ENCODE assay signal across 26 cellular contexts in genomic region chr2:8224679-8225181, GRCh38.
DNase-seq lines count a peak whose midpoint lies in the region; ATAC-seq, FAIRE-seq and TF ChIP-seq lines count a peak whose summit lies in the region.
"Had no signal": no experiment of that assay in that cellular context is flagged by ENCODE, and none has a peak within 500 bp of the region (broad histone marks: within the 10 kb centered on the region; RNA-seq: fewer than 3 reads in every experiment).

No MANE protein-coding gene starts in this region.

- no TSS peak for BruUV-seq in HepG2 (replicated peaks; lab: Mats Ljungman, UMichigan)

- no peak overlapping the region for H3K4ac ChIP-seq in mesendoderm (ENCODE audit: low read depth, low read length)

- H2AFZ ChIP-seq in HepG2 (ENCODE audit: low read length): no peak overlapping the region

- CTCF ChIA-PET in HepG2 (lab: Yijun Ruan, JAX; ENCODE audit: low intra/inter-chr PET ratio, low total read pairs): no interaction called here

- no peaks in the 10 kb centered on the region for H3K79me1 ChIP-seq in mesendoderm (ENCODE audit: low read length)

- H3K9me3 Mint-ChIP-seq in T-helper 2 cell treated with Interferon-gamma antibody and Interleukin-4, amounts not matched to agents 5 μg/mL and 100 μg/mL, for 36 hours: no peaks in the 10 kb centered on the region
- H3K9me3 Mint-ChIP-seq: CD14-positive monocyte; CD8-positive, alpha-beta memory T cell had no signal

- H3K36me3 ChIP-seq in HepG2 (replicated peaks in 1 of 2; ENCODE audit: control insufficient read depth in 1 of 2, insufficient read depth in 2 of 2, low read length in 2 of 2) (no peaks in the 10 kb centered on the region), right lobe of liver (no peaks in the 10 kb centered on the region), mesendoderm (ENCODE audit: control insufficient read depth, insufficient read depth, low read length) (no peaks in the 10 kb centered on the region)
- H3K36me3 ChIP-seq: BE2C, SJSA1 had no signal

- H3K27me3 Mint-ChIP-seq in T-helper 2 cell treated with Interferon-gamma antibody and Interleukin-4, amounts not matched to agents 5 μg/mL and 100 μg/mL, for 36 hours (ENCODE audit: low read depth): no peaks in the 10 kb centered on the region
- H3K27me3 Mint-ChIP-seq: CD8-positive, alpha-beta memory T cell had no signal

- H3K27ac ChIP-seq in HepG2 (ENCODE audit: extremely low read length, insufficient read depth, low read length): no peak overlapping the region
- no peak overlapping the region for H3K27ac ChIP-seq in right lobe of liver
- H3K27ac ChIP-seq in mesendoderm (ENCODE audit: low read depth, low read length): no peak overlapping the region
- H3K27ac ChIP-seq: SJSA1 had no signal

- POLR2A ChIA-PET in HepG2 (lab: Yijun Ruan, JAX): no interaction called here

- no peak overlapping the region for H3K18ac ChIP-seq in mesendoderm (ENCODE audit: low read length)

- TF ChIP-seq POLR2A in HepG2 (IDR thresholded peaks at IDR 0.05; ENCODE audit: insufficient read depth in 1 of 2, low read depth in 2 of 2, low read length in 2 of 2) (no peak), right lobe of liver (IDR thresholded peaks at IDR 0.05) (no peak)

- H3K36me3 Mint-ChIP-seq in T-helper 2 cell treated with Interferon-gamma antibody and Interleukin-4, amounts not matched to agents 5 μg/mL and 100 μg/mL, for 36 hours (ENCODE audit: low read depth): peaks cover 3% of the 10 kb centered on the region
- H3K36me3 Mint-ChIP-seq: CD8-positive, alpha-beta memory T cell had no signal

- H3K4me1 Mint-ChIP-seq in T-helper 2 cell treated with Interferon-gamma antibody and Interleukin-4, amounts not matched to agents 5 μg/mL and 100 μg/mL, for 36 hours (ENCODE audit: low read depth): peaks cover 8% of the 10 kb centered on the region

- WGBS in HepG2 (ENCODE audit: low lambda C conversion rate): 36% methylated on average over 4 of the region's 4 CpGs
- 62% methylated on average over 3 of the region's 4 CpGs for WGBS in right lobe of liver (ENCODE audit: insufficient coverage, low coverage, low lambda C conversion rate, missing lambda C conversion rate)
- WGBS in mesendoderm (ENCODE audit: extremely low coverage, insufficient coverage, low lambda C conversion rate): no CpG with 5 or more reads among the region's 4 CpGs

- no peak overlapping the region for H2BK120ac ChIP-seq in mesendoderm (ENCODE audit: low read depth, low read length)

- H4K8ac ChIP-seq in mesendoderm (ENCODE audit: low read depth, low read length): no peak overlapping the region

- ATAC-seq in HepG2 (no peak), right lobe of liver (no peak)
- ATAC-seq: GM12878, PC-3 had no signal

- H3K27ac Mint-ChIP-seq in T-helper 2 cell treated with Interferon-gamma antibody and Interleukin-4, amounts not matched to agents 5 μg/mL and 100 μg/mL, for 36 hours: peak overlapping the region; percentile 24
- H3K27ac Mint-ChIP-seq: CD8-positive, alpha-beta memory T cell had no signal

- H3K4me2 ChIP-seq in HepG2 (ENCODE audit: low read depth, low read length) (no peak overlapping the region), mesendoderm (ENCODE audit: low read length) (no peak overlapping the region)

- H4K5ac ChIP-seq in mesendoderm (ENCODE audit: low read length): no peak overlapping the region

- TF ChIP-seq EP300 in HepG2 (IDR thresholded peaks at IDR 0.05; ENCODE audit: low read depth in 2 of 2, low read length in 2 of 2) (no peak), HepG2 (CRISPR knock-in tag; IDR thresholded peaks at IDR 0.05; ENCODE audit: borderline replicate concordance) (no peak)

- in situ Hi-C loops in HepG2 (cut with HindIII; ENCODE audit: extremely low pct_ligation_motif_present, low pct_unique_long_range_greater_than_20kb) (no loop called here), KBM-7 (cut with MboI; ENCODE audit: low pct_unique_long_range_greater_than_20kb, low sequenced_read_pairs) (no loop called here)

- no peaks in the 10 kb centered on the region for H3K9me3 ChIP-seq in HepG2 (ENCODE audit: low read length)
- H3K9me3 ChIP-seq in right lobe of liver: no peaks in the 10 kb centered on the region
- H3K9me3 ChIP-seq: BE2C, SJSA1 had no signal

- TF ChIP-seq CTCF in HepG2 (CRISPR knock-in tag; IDR thresholded peaks at IDR 0.05): no peak
- TF ChIP-seq CTCF in right lobe of liver (IDR thresholded peaks at IDR 0.05): no peak

- H3K79me2 ChIP-seq in HepG2 (ENCODE audit: insufficient read depth, low read length) (no peaks in the 10 kb centered on the region), mesendoderm (ENCODE audit: control insufficient read depth, insufficient read depth, low read length) (no peaks in the 10 kb centered on the region)

- intact Hi-C loops in HepG2 (cut with micrococcal nuclease; ENCODE audit: unreplicated experiment) (no loop called here), right lobe of liver (cut with DNase I) (no loop called here)

- H3K9ac ChIP-seq in HepG2 (ENCODE audit: insufficient read depth, low read depth, low read length) (no peak overlapping the region), mesendoderm (ENCODE audit: low read length) (no peak overlapping the region)

- H3K4me3 ChIP-seq in HepG2 (replicated peaks in 1 of 3; ENCODE audit: insufficient read depth in 1 of 3, low read depth in 2 of 3, low read length in 3 of 3) (no peak overlapping the region), right lobe of liver (no peak overlapping the region), mesendoderm (ENCODE audit: low read length) (no peak overlapping the region)
- H3K4me3 ChIP-seq: GM12878, SJSA1 had no signal

- no peak overlapping the region for H3K4me3 Mint-ChIP-seq in T-helper 2 cell treated with Interferon-gamma antibody and Interleukin-4, amounts not matched to agents 5 μg/mL and 100 μg/mL, for 36 hours
- H3K4me3 Mint-ChIP-seq: CD14-positive monocyte; CD8-positive, alpha-beta memory T cell had no signal

- no peak overlapping the region for H2BK5ac ChIP-seq in mesendoderm (ENCODE audit: low read length)

- peak overlapping the region; percentile 11 for H2AK5ac ChIP-seq in mesendoderm (ENCODE audit: low read length)

- H2BK15ac ChIP-seq in mesendoderm (replicated peaks; ENCODE audit: low read depth): no peak overlapping the region

- no peak for DNase-seq in T-helper 2 cell treated with Interferon-gamma antibody and Interleukin-4, amounts not matched to agents 5 μg/mL and 100 μg/mL, for 36 hours (ENCODE audit: low spot score)
- DNase-seq in T-helper 2 cell (no peak), HepG2 (ENCODE audit: low spot score) (no peak), right lobe of liver (no peak), mesendoderm (no peak), KBM-7 (no peak), epidermal melanocyte (ENCODE audit: insufficient read length, low spot score) (no peak)
- DNase-seq: 8988T; ACHN; BE2C; CD8-positive, alpha-beta memory T cell; DMS 273 treated with DMSO at 0.1 percent for 48 hours; DMS79; EL; GDM1; MV-4-11; NCI-H1105; NCI-H1436 treated with DMSO at 0.1 percent for 48 hours; NCI-H1930; NCI-H2107; NCI-H748 treated with DMSO at 0.1 percent for 48 hours; NK-92 treated with Interleukin-12 subunit alpha and Interleukin-12 subunit beta, amount 100 ng/mL, for 24 hours; PC-3 had no signal

- TF ChIP-seq RAD21 in HepG2 (CRISPR knock-in tag; IDR thresholded peaks at IDR 0.05): no peak

- H3K27me3 ChIP-seq in HepG2 (ENCODE audit: control insufficient read depth in 1 of 2, insufficient read depth in 2 of 2, low read length in 2 of 2) (peaks cover 0 to 24% of the 10 kb centered on the region in 2 experiments; a peak in 3 of 5 replicates), right lobe of liver (no peaks in the 10 kb centered on the region), mesendoderm (ENCODE audit: insufficient read depth, low read length, poor library complexity) (no peaks in the 10 kb centered on the region)
- H3K27me3 ChIP-seq: BE2C, SJSA1 had no signal

- H3K4me1 ChIP-seq in HepG2 (ENCODE audit: insufficient read depth, low read length): no peaks in the 10 kb centered on the region
- H3K4me1 ChIP-seq in right lobe of liver: no peaks in the 10 kb centered on the region
- peaks cover 5% of the 10 kb centered on the region for H3K4me1 ChIP-seq in mesendoderm (ENCODE audit: control insufficient read depth, low read depth, low read length)

- no peak for FAIRE-seq in HepG2 (lab: Jason Lieb, UNC)
- FAIRE-seq: GM12878 had no signal

- H4K20me1 ChIP-seq in HepG2 (ENCODE audit: insufficient read depth, low read length): no peaks in the 10 kb centered on the region

- no peak overlapping the region for H3K23ac ChIP-seq in mesendoderm (ENCODE audit: low read length)

- no peak overlapping the region for H3K56ac ChIP-seq in mesendoderm (ENCODE audit: low read length)

TF ChIP-seq in HepG2, 621 proteins besides CTCF, POLR2A, EP300 and RAD21:
- TF ChIP-seq HNRNPL (IDR thresholded peaks at IDR 0.05; ENCODE audit: low read depth, low read length) (no peak), CSRNP2 (CRISPR knock-in tag; conservative IDR thresholded peaks at IDR 0.05; ENCODE audit: low read depth) (no peak), CREB1 (IDR thresholded peaks at IDR 0.05) (peak; percentile 93), CREB1 (CRISPR knock-in tag; IDR thresholded peaks at IDR 0.05) (no peak), ZNF564 (CRISPR knock-in tag; IDR thresholded peaks at IDR 0.05) (no peak), SMYD3 (CRISPR knock-in tag; IDR thresholded peaks at IDR 0.05) (no peak), ATF7 (IDR thresholded peaks at IDR 0.05) (peak; percentile 71; the same call in 1 of the 2 replicates), ATF7 (CRISPR knock-in tag; IDR thresholded peaks at IDR 0.05) (no peak), ZNF432 (CRISPR knock-in tag; IDR thresholded peaks at IDR 0.05; ENCODE audit: borderline replicate concordance) (no peak), ZNF652 (CRISPR knock-in tag; IDR thresholded peaks at IDR 0.05; ENCODE audit: borderline replicate concordance, low read depth) (0 out of 2 replicates have a peak, but pooled peaks have one; percentile 16)
